ENCODE assay signal across 26 cellular contexts in the genomic region with DNA sequence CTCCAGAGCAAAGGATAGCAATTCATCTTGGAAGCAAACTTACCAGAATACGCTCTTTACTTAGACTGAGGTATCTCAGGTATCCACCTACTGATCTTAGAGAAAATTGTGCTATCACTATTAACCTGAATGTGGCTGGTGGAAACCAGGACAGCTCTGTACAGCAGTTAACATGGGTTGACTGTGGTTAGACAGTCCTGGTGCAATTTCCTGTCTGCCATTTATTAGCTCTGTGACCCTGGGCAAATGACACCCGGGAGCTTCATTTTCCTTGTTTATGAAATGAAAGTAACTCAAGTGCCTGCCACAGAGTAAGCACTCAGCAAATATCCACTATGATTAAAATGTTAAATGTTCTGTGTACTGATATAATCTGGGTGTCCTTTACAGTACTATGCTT.
DNase-seq lines count a peak whose midpoint lies in the region; ATAC-seq, FAIRE-seq and TF ChIP-seq lines count a peak whose summit lies in the region.
"Had no signal": no experiment of that assay in that cellular context is flagged by ENCODE, and none has a peak within 500 bp of the region (broad histone marks: within the 10 kb centered on the region; RNA-seq: fewer than 3 reads in every experiment).

No MANE protein-coding gene starts in this region.

- H3K27ac Mint-ChIP-seq in activated CD8-positive, alpha-beta memory T cell treated with anti-CD3 and anti-CD28 coated beads, Interleukin-2, amount 10 ng/mL, durations not matched to agents 7 days and 5 days, result no peak overlapping the region
- no peak overlapping the region for H3K27ac Mint-ChIP-seq in astrocyte (ENCODE audit: unreplicated experiment)
- no peak overlapping the region for H3K27ac Mint-ChIP-seq in HFFc6
- H3K27ac Mint-ChIP-seq: CD4-positive, alpha-beta T cell; GM23338; T-cell had no signal

- H3K18ac ChIP-seq in mesendoderm (ENCODE audit: low read length), result no peak overlapping the region

- H3K36me3 ChIP-seq in astrocyte (ENCODE audit: insufficient read depth, low read length), result no peaks in the 10 kb centered on the region
- H3K36me3 ChIP-seq in mesendoderm (ENCODE audit: control insufficient read depth, insufficient read depth, low read length), result no peaks in the 10 kb centered on the region
- H3K36me3 ChIP-seq: esophagus squamous epithelium, uterus had no signal

- H4K8ac ChIP-seq in mesendoderm (ENCODE audit: low read depth, low read length), result no peak overlapping the region

- H3K56ac ChIP-seq in mesendoderm (ENCODE audit: low read length), result no peak overlapping the region

- peaks cover 7% of the 10 kb centered on the region for H3K4me1 Mint-ChIP-seq in activated CD8-positive, alpha-beta memory T cell treated with anti-CD3 and anti-CD28 coated beads, Interleukin-2, amount 10 ng/mL, durations not matched to agents 7 days and 5 days
- H3K4me1 Mint-ChIP-seq in astrocyte (ENCODE audit: low read depth, unreplicated experiment) (no peaks in the 10 kb centered on the region), HFFc6 (ENCODE audit: low read depth) (no peaks in the 10 kb centered on the region)

- no peaks in the 10 kb centered on the region for H3K27me3 Mint-ChIP-seq in activated CD8-positive, alpha-beta memory T cell treated with anti-CD3 and anti-CD28 coated beads, Interleukin-2, amount 10 ng/mL, durations not matched to agents 7 days and 5 days
- H3K27me3 Mint-ChIP-seq in astrocyte (ENCODE audit: low read depth, unreplicated experiment) (peaks cover 2% of the 10 kb centered on the region), HFFc6 (ENCODE audit: insufficient read depth) (no peaks in the 10 kb centered on the region; the same call in 1 of the 2 replicates)
- H3K27me3 Mint-ChIP-seq: CD4-positive, alpha-beta T cell; T-cell had no signal

- DNase-seq in activated CD8-positive, alpha-beta memory T cell treated with anti-CD3 and anti-CD28 coated beads, Interleukin-2, amount 10 ng/mL, durations not matched to agents 7 days and 5 days, result no peak
- no peak for DNase-seq in activated CD8-positive, alpha-beta memory T cell treated with anti-CD3 and anti-CD28 coated beads for 24 hours
- DNase-seq in MV-4-11 (lab: John Stamatoyannopoulos, UW) (peak; percentile 75), astrocyte (ENCODE audit: low read depth) (no peak), HFFc6 (no peak), SW 1271 (lab: John Stamatoyannopoulos, UW) (no peak), mesendoderm (no peak)
- DNase-seq: ACHN; activated CD4-positive, alpha-beta T cell treated with anti-CD3 and anti-CD28 coated beads, Interleukin-2, amount 50 U/mL, for 1 hour; activated naive CD4-positive, alpha-beta T cell; activated T-cell treated with anti-CD3 and anti-CD28 coated beads for 4 hours; anterior cingulate cortex; CD4-positive, alpha-beta T cell; cerebellar nuclear complex; DMS79; effector memory CD4-positive, alpha-beta T cell; esophagus squamous epithelium; NCI-H82; psoas muscle; stimulated activated CD4-positive, alpha-beta T cell treated with anti-CD3 and anti-CD28 coated beads, Interleukin-4, amount 100 ng/mL, for 4 hours; T-cell; uterus had no signal

- H3K4ac ChIP-seq in mesendoderm (ENCODE audit: low read depth, low read length), result no peak overlapping the region

- TF ChIP-seq CTCF in astrocyte (IDR thresholded peaks at IDR 0.05; ENCODE audit: insufficient read depth, low read depth, low read length), result no peak
- TF ChIP-seq CTCF in HFFc6 (IDR thresholded peaks at IDR 0.05), result no peak

- H4K5ac ChIP-seq in mesendoderm (ENCODE audit: low read length), result no peak overlapping the region

- H3K4me3 Mint-ChIP-seq in activated CD8-positive, alpha-beta memory T cell treated with anti-CD3 and anti-CD28 coated beads, Interleukin-2, amount 10 ng/mL, durations not matched to agents 7 days and 5 days, result no peak overlapping the region
- H3K4me3 Mint-ChIP-seq in astrocyte (ENCODE audit: unreplicated experiment), result no peak overlapping the region
- no peak overlapping the region for H3K4me3 Mint-ChIP-seq in HFFc6
- H3K4me3 Mint-ChIP-seq: CD4-positive, alpha-beta T cell; GM23338; T-cell had no signal

- H3K27me3 ChIP-seq in astrocyte (ENCODE audit: insufficient read depth, low read length) (no peaks in the 10 kb centered on the region), mesendoderm (ENCODE audit: insufficient read depth, low read length, poor library complexity) (no peaks in the 10 kb centered on the region)
- H3K27me3 ChIP-seq: esophagus squamous epithelium, uterus had no signal

- H2AFZ ChIP-seq in astrocyte (ENCODE audit: low read depth, low read length), result no peak overlapping the region
- H2AFZ ChIP-seq: GM23338 had no signal

- H3K27ac ChIP-seq in astrocyte (ENCODE audit: low read depth, low read length), result no peak overlapping the region
- H3K27ac ChIP-seq in mesendoderm (ENCODE audit: low read depth, low read length), result no peak overlapping the region
- H3K27ac ChIP-seq: esophagus squamous epithelium, psoas muscle, uterus, VCaP had no signal

- no peaks in the 10 kb centered on the region for H3K36me3 Mint-ChIP-seq in activated CD8-positive, alpha-beta memory T cell treated with anti-CD3 and anti-CD28 coated beads, Interleukin-2, amount 10 ng/mL, durations not matched to agents 7 days and 5 days
- no peaks in the 10 kb centered on the region for H3K36me3 Mint-ChIP-seq in astrocyte (ENCODE audit: low read depth, unreplicated experiment)
- no peaks in the 10 kb centered on the region for H3K36me3 Mint-ChIP-seq in HFFc6 (ENCODE audit: low read depth)

- no peaks in the 10 kb centered on the region for H3K9me3 Mint-ChIP-seq in activated CD8-positive, alpha-beta memory T cell treated with anti-CD3 and anti-CD28 coated beads, Interleukin-2, amount 10 ng/mL, durations not matched to agents 7 days and 5 days (ENCODE audit: low read depth)
- H3K9me3 Mint-ChIP-seq in astrocyte (ENCODE audit: unreplicated experiment), result no peaks in the 10 kb centered on the region
- no peaks in the 10 kb centered on the region for H3K9me3 Mint-ChIP-seq in HFFc6
- H3K9me3 Mint-ChIP-seq: CD4-positive, alpha-beta T cell; GM23338; T-cell had no signal

- CTCF ChIA-PET in activated CD8-positive, alpha-beta memory T cell treated with anti-CD3 and anti-CD28 coated beads, Interleukin-2, amount 10 ng/mL, durations not matched to agents 7 days and 5 days (lab: Charles Lee), result no interaction called here

- no peaks in the 10 kb centered on the region for H3K79me1 ChIP-seq in mesendoderm (ENCODE audit: low read length)

- H3K9ac ChIP-seq in astrocyte (ENCODE audit: low read length) (no peak overlapping the region), mesendoderm (ENCODE audit: low read length) (no peak overlapping the region)

- H3K4me2 ChIP-seq in astrocyte (ENCODE audit: low read length) (no peak overlapping the region), mesendoderm (ENCODE audit: low read length) (no peak overlapping the region)
- H3K4me2 ChIP-seq: GM23338 had no signal

- H3K79me2 ChIP-seq in astrocyte (ENCODE audit: insufficient read depth, low read length), result no peaks in the 10 kb centered on the region
- no peaks in the 10 kb centered on the region for H3K79me2 ChIP-seq in mesendoderm (ENCODE audit: control insufficient read depth, insufficient read depth, low read length)

- no peaks in the 10 kb centered on the region for H4K20me1 ChIP-seq in astrocyte (ENCODE audit: insufficient read depth, low read length)

- peak; percentile 26 for FAIRE-seq in astrocyte (lab: Jason Lieb, UNC)

- no peak overlapping the region for H2AK5ac ChIP-seq in mesendoderm (ENCODE audit: low read length)

- no peak overlapping the region for H2BK120ac ChIP-seq in mesendoderm (ENCODE audit: low read depth, low read length)

- H2BK5ac ChIP-seq in mesendoderm (ENCODE audit: low read length), result no peak overlapping the region

- peak; percentile 30 for ATAC-seq in activated CD8-positive, alpha-beta memory T cell treated with anti-CD3 and anti-CD28 coated beads, Interleukin-2, amount 10 ng/mL, durations not matched to agents 7 days and 5 days
- ATAC-seq in GM21423 (IDR thresholded peaks at IDR 0.05; ENCODE audit: unreplicated experiment), result no peak
- ATAC-seq: GM23338, left lobe of liver, psoas muscle, T-cell had no signal

- H3K4me3 ChIP-seq in astrocyte (ENCODE audit: insufficient read depth, low read depth, low read length) (no peak overlapping the region), mesendoderm (ENCODE audit: low read length) (no peak overlapping the region)
- H3K4me3 ChIP-seq: esophagus squamous epithelium, GM23338, psoas muscle, uterus had no signal

- no peak overlapping the region for H2BK15ac ChIP-seq in mesendoderm (replicated peaks; ENCODE audit: low read depth)

- H3K4me1 ChIP-seq in astrocyte (ENCODE audit: insufficient read depth, low read length), result no peaks in the 10 kb centered on the region
- H3K4me1 ChIP-seq in mesendoderm (ENCODE audit: control insufficient read depth, low read depth, low read length), result no peaks in the 10 kb centered on the region
- H3K4me1 ChIP-seq: esophagus squamous epithelium, psoas muscle, uterus had no signal

- no peak overlapping the region for H3K23ac ChIP-seq in mesendoderm (ENCODE audit: low read length)

- no CpG with 5 or more reads among the region's 2 CpGs for WGBS in mesendoderm (ENCODE audit: extremely low coverage, insufficient coverage, low lambda C conversion rate)

- H3K9me3 ChIP-seq in astrocyte (ENCODE audit: insufficient read depth, low read depth, low read length), result no peaks in the 10 kb centered on the region
- H3K9me3 ChIP-seq: esophagus squamous epithelium, psoas muscle, uterus had no signal
